Comparison of ENCODE assay signal across 8 cellular contexts in the genomic region with DNA sequence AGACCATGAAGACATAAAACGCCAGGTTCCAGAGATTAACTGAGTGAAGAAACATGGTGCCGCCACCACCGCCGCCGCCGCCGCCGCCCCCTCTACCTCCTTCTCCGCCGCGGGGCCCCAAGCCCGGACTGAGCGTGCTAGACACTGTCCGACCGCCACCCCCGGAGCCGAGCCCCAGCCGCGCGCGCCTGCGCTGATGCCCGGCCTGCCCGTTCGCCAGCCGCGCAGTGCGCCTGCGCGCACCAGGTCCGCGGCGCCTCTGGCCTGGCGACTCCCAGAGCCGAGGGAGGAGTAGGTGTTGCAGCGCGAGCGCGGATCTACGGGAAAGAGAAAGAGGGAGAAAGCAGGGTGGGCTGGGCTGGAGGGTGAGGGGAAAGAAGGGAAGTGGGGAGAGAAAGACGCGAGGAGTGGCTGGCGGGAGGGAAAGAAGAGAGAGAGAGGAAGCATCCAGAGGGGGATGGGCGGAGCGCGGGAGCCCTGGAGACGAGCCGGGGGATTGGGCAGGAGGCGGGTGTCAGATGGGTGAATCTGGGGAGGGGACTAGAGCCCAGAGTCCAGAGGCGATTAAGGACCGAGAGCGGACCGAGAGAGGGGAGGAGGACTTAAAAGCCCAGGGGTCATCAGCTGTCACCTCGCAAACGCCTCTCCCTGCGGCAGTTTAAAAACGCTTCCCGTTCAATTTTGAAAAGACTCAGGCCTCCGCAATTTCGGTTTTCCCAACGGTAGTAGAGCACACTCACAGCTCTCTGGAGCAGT. TPM values are rescaled to one million over a fixed set of nuclear protein-coding genes. Genes with fewer than 3 reads are reported as not detected.
A peak's percentile ranks its signal among the peaks of the same experiment; 100 is the strongest.
DNase-seq lines count a peak whose midpoint lies in the region; ATAC-seq and TF ChIP-seq lines count a peak whose summit lies in the region.

Gene PGAP1, minus strand, starts transcription at position 146 of the 756 bp plus-strand sequence. Its CDS starts 91 bp downstream, at position 55.

- no peaks in the 10 kb centered on the region for H3K36me3 Mint-ChIP-seq in chondrocyte (ENCODE audit: low read depth)

- H3K27ac Mint-ChIP-seq in chondrocyte (ENCODE audit: unreplicated experiment): peak within 1 kb of the TSS; percentile 99

- no peak for TF ChIP-seq CTCF in chondrocyte (IDR thresholded peaks at IDR 0.05)

- no peaks in the 10 kb centered on the region for H3K27me3 Mint-ChIP-seq in chondrocyte (ENCODE audit: low read depth)

- peaks cover 22% of the 10 kb centered on the region for H3K4me1 Mint-ChIP-seq in chondrocyte (ENCODE audit: low read depth)

- TF ChIP-seq POLR2A in GM19099 (IDR thresholded peaks at IDR 0.05; ENCODE audit: extremely low read depth, insufficient read length, low read depth): peak; percentile 80

- peak; percentile 59 for ATAC-seq in HG03378 (IDR thresholded peaks at IDR 0.05; ENCODE audit: unreplicated experiment)

- no peaks in the 10 kb centered on the region for H3K9me3 Mint-ChIP-seq in chondrocyte (ENCODE audit: low read depth)

- H3K4me3 Mint-ChIP-seq in chondrocyte (ENCODE audit: unreplicated experiment): peak within 1 kb of the TSS; percentile 99

- DNase-seq in AML-193 (lab: John Stamatoyannopoulos, UW) (peak; percentile 24 to 54), NCI-H446 treated with DMSO at 0.1 percent for 48 hours (lab: John Stamatoyannopoulos, UW) (peak; percentile 85), chondrocyte (ENCODE audit: low spot score) (peak; percentile 95), kidney glomerular epithelial cell (lab: John Stamatoyannopoulos, UW) (peak; percentile 75)
- DNase-seq in activated CD4-positive, alpha-beta T cell treated with anti-CD3 and anti-CD28 coated beads for 1 hour: peak; percentile 73
- peak; percentile 57 to 58 for DNase-seq in stimulated activated CD4-positive, alpha-beta T cell treated with anti-CD3 and anti-CD28 coated beads, Interleukin-1b, Interleukin-23, amount 100 ng/mL, for 1 hour (ENCODE audit: low read depth in 2 of 2)

RNA-seq across cellular contexts. Expression of gene PGAP1, which starts in this region (rescaled TPM):
- total RNA-seq in chondrocyte: 10.5 to 22.5 TPM (median 12.3 TPM) in 3 replicates

Comparison
In these comparisons a context has a peak if more than half of its experiments do, and no peak if none do; other contexts are left out.
1. Peak in every context shown above with its lines: DNase-seq and ATAC-seq.
2. DNase-seq: peak in every context shown above with its lines; median percentile 95 in chondrocyte; 85 in NCI-H446 treated with DMSO at 0.1 percent for 48 hours; 75 in kidney glomerular epithelial cell; 73 in activated CD4-positive, alpha-beta T cell treated with anti-CD3 and anti-CD28 coated beads for 1 hour; 58 in stimulated activated CD4-positive, alpha-beta T cell treated with anti-CD3 and anti-CD28 coated beads, Interleukin-1b, Interleukin-23, amount 100 ng/mL, for 1 hour; 39 in AML-193.